ENCODE assay signal across 8 cellular contexts in genomic region chr12:56221757-56222530, GRCh38. TPM values are rescaled to one million over a fixed set of nuclear protein-coding genes. Genes with fewer than 3 reads are reported as not detected.
A peak's percentile ranks its signal among the peaks of the same experiment; 100 is the strongest.
DNase-seq lines count a peak whose midpoint lies in the region; ATAC-seq and TF ChIP-seq lines count a peak whose summit lies in the region.

Gene RNF41 (minus strand): TSS chr12:56221922. CDS start chr12:56214047, 7,875 bp downstream.

- H3K4me3 Mint-ChIP-seq in activated T-cell treated with anti-CD3 and anti-CD28 coated beads, Interleukin-2, amount 50 U/mL, for 24 hours: peak within 1 kb of the TSS; percentile 93

- peak within 1 kb of the TSS; percentile 99 for H3K9ac ChIP-seq in mucosa of stomach (ENCODE audit: low read length)

- no peaks in the 10 kb centered on the region for H3K27me3 ChIP-seq in mucosa of stomach (ENCODE audit: control insufficient read depth, insufficient read depth, low read length)

- TF ChIP-seq POLR2A in erythroblast (IDR thresholded peaks at IDR 0.05; ENCODE audit: low read length): peak; percentile 98

- peak; percentile 78 for ATAC-seq in GM21717 (IDR thresholded peaks at IDR 0.05; ENCODE audit: unreplicated experiment)

- peaks cover 44% of the 10 kb centered on the region for H3K36me3 Mint-ChIP-seq in activated T-cell treated with anti-CD3 and anti-CD28 coated beads, Interleukin-2, amount 50 U/mL, for 24 hours (ENCODE audit: low read depth)

- H3K9me3 ChIP-seq in mucosa of stomach (ENCODE audit: control insufficient read depth, low read length): no peaks in the 10 kb centered on the region

- no peaks in the 10 kb centered on the region for H3K9me3 Mint-ChIP-seq in activated T-cell treated with anti-CD3 and anti-CD28 coated beads, Interleukin-2, amount 50 U/mL, for 24 hours

- H3K4me3 ChIP-seq in mucosa of stomach (ENCODE audit: low read length): peak within 1 kb of the TSS; percentile 98

- peaks cover 22% of the 10 kb centered on the region for H3K4me1 ChIP-seq in mucosa of stomach (ENCODE audit: control insufficient read depth, insufficient read depth, low read length)

- H3K36me3 ChIP-seq in mucosa of stomach (ENCODE audit: control insufficient read depth, insufficient read depth, low read length): no peaks in the 10 kb centered on the region

- no peaks in the 10 kb centered on the region for H3K27me3 Mint-ChIP-seq in activated T-cell treated with anti-CD3 and anti-CD28 coated beads, Interleukin-2, amount 50 U/mL, for 24 hours

- in situ Hi-C loops in KBM-7 (cut with MboI; ENCODE audit: low pct_unique_long_range_greater_than_20kb, low sequenced_read_pairs): no loop called here

- peaks cover 46% of the 10 kb centered on the region for H3K4me1 Mint-ChIP-seq in activated T-cell treated with anti-CD3 and anti-CD28 coated beads, Interleukin-2, amount 50 U/mL, for 24 hours (ENCODE audit: low read depth)

- DNase-seq in DMS153 treated with DMSO at 0.1 percent for 48 hours (lab: John Stamatoyannopoulos, UW; ENCODE audit: unreplicated experiment) (peak; percentile 97), KBM-7 (peak; percentile 99), erythroblast (lab: John Stamatoyannopoulos, UW) (peak; percentile 94 to 96)
- DNase-seq in activated T-cell treated with anti-CD3 and anti-CD28 coated beads, Interleukin-2, amount 50 U/mL, for 24 hours: peak; percentile 96
- DNase-seq in stimulated activated CD8-positive, alpha-beta memory T cell treated with anti-CD3 and anti-CD28 coated beads, Interleukin-7, amount 100 ng/mL, for 1 hour (ENCODE audit: low read depth in 2 of 2): peak; percentile 87

- H3K27ac Mint-ChIP-seq in activated T-cell treated with anti-CD3 and anti-CD28 coated beads, Interleukin-2, amount 50 U/mL, for 24 hours: peak within 1 kb of the TSS; percentile 95

TF ChIP-seq in PFSK-1, 5 proteins besides CTCF, POLR2A, EP300 and RAD21:
- TF ChIP-seq FOXP2 (optimal IDR thresholded peaks at IDR 0.05; ENCODE audit: borderline replicate concordance, extremely low read depth, extremely low read length, insufficient read depth): peak; percentile 46
- TF ChIP-seq SIN3A (IDR thresholded peaks at IDR 0.05; ENCODE audit: borderline replicate concordance, insufficient read depth, low read length): no peak
- TF ChIP-seq POLR2AphosphoS5 (IDR thresholded peaks at IDR 0.05; ENCODE audit: low read depth, low read length): peak; percentile 94
- TF ChIP-seq REST (IDR thresholded peaks at IDR 0.05; ENCODE audit: insufficient read depth in 1 of 2, low read depth in 2 of 2, low read length in 2 of 2): peak in 1 of 2 experiments; percentile 47; a peak in 1 of 4 replicates
- TF ChIP-seq TAF1 (IDR thresholded peaks at IDR 0.05; ENCODE audit: borderline replicate concordance, insufficient read depth, low read length): peak; percentile 89

RNA-seq across cellular contexts. Expression of gene RNF41, which starts in this region (rescaled TPM):
- 110 TPM for polyA plus RNA-seq in PFSK-1 (2012; ENCODE audit: insufficient read length, low read depth)

Comparison
In these comparisons a context has a peak if more than half of its experiments do, and no peak if none do; other contexts are left out.
1. Peak in every context shown above with its lines: DNase-seq, ATAC-seq and H3K4me3 ChIP-seq.